Comparison of ENCODE assay signal across 8 cellular contexts in genomic region chr6:25601797-25602679, GRCh38. TPM values are rescaled to one million over a fixed set of nuclear protein-coding genes. Genes with fewer than 3 reads are reported as not detected.
DNase-seq lines count a peak whose midpoint lies in the region; ATAC-seq and TF ChIP-seq lines count a peak whose summit lies in the region.

No MANE protein-coding gene starts in this region.

- no peak overlapping the region for H3K9ac ChIP-seq in fibroblast of lung (ENCODE audit: insufficient read depth, low read length)

- H3K9me3 ChIP-seq in fibroblast of lung (ENCODE audit: control insufficient read depth, insufficient read depth, low read depth, low read length), result no peaks in the 10 kb centered on the region

- no peak overlapping the region for H2AFZ ChIP-seq in fibroblast of lung (ENCODE audit: low read length)

- no peaks in the 10 kb centered on the region for H4K20me1 ChIP-seq in fibroblast of lung (ENCODE audit: control insufficient read depth, extremely low read depth, insufficient read depth, low read length)

- no peaks in the 10 kb centered on the region for H3K4me1 ChIP-seq in fibroblast of lung (ENCODE audit: control insufficient read depth, extremely low read depth, insufficient read depth, low read length)

- ATAC-seq in HG03354 (IDR thresholded peaks at IDR 0.05; ENCODE audit: poor library complexity, severe bottlenecking, unreplicated experiment) (no peak), GM19467 (IDR thresholded peaks at IDR 0.05; ENCODE audit: unreplicated experiment) (no peak), GM21825 (IDR thresholded peaks at IDR 0.05; ENCODE audit: unreplicated experiment) (no peak)

- DNase-seq in DMS53 (lab: John Stamatoyannopoulos, UW) (peak; percentile 85), LoVo (ENCODE audit: low spot score) (peak; percentile 66), SHP77 (lab: John Stamatoyannopoulos, UW) (peak; percentile 32 to 39), fibroblast of lung (ENCODE audit: low read depth in 2 of 2) (peak; percentile 48 to 81), pulmonary artery endothelial cell (ENCODE audit: low read depth, low spot score) (peak; percentile 15)

- H3K4me3 ChIP-seq in fibroblast of lung (replicated peaks in 1 of 4; ENCODE audit: control extremely low read depth in 1 of 4, insufficient read depth in 1 of 4, low read depth in 3 of 4, low read length in 4 of 4), result no peak overlapping the region

- no peaks in the 10 kb centered on the region for H3K27me3 ChIP-seq in fibroblast of lung (ENCODE audit: control insufficient read depth, insufficient read depth, low read length)

- no peak overlapping the region for H3K4me2 ChIP-seq in fibroblast of lung (ENCODE audit: extremely low read depth, insufficient read depth, low read length)

- no peaks in the 10 kb centered on the region for H3K36me3 ChIP-seq in fibroblast of lung (ENCODE audit: control insufficient read depth, insufficient read depth, low read length)

- no peak overlapping the region for H3K27ac ChIP-seq in fibroblast of lung (ENCODE audit: insufficient read depth, low read length)

- peak in 1 of 2 donors; percentile 40 for TF ChIP-seq CTCF in fibroblast of lung (conservative IDR thresholded peaks at IDR 0.05 in 1 of 2, IDR thresholded peaks at IDR 0.05 in 1 of 2; ENCODE audit: low read depth in 1 of 2, low read length in 2 of 2)

- no peaks in the 10 kb centered on the region for H3K79me2 ChIP-seq in fibroblast of lung (ENCODE audit: control insufficient read depth, insufficient read depth, low read length)

RNA-seq across cellular contexts. Expression of gene SCGN, which starts 50.0 kb away (rescaled TPM):
- total RNA-seq in fibroblast of lung (not detected in 2 replicates), pulmonary artery endothelial cell (not detected in 2 replicates)
- polyA plus RNA-seq in fibroblast of lung, result not detected in 2 replicates
- polyA plus RNA-seq in fibroblast of lung (2012), result not detected in 2 replicates
- polyA minus RNA-seq in fibroblast of lung (ENCODE audit: low replicate concordance), result not detected in 2 replicates

Comparison
In these comparisons a context has a peak if more than half of its experiments do, and no peak if none do; other contexts are left out.
1. DNase-seq: peak in every context shown above with its lines; median percentile 85 in DMS53; 66 in LoVo; 64 in fibroblast of lung; 36 in SHP77; 15 in pulmonary artery endothelial cell.